In the genomic region with DNA sequence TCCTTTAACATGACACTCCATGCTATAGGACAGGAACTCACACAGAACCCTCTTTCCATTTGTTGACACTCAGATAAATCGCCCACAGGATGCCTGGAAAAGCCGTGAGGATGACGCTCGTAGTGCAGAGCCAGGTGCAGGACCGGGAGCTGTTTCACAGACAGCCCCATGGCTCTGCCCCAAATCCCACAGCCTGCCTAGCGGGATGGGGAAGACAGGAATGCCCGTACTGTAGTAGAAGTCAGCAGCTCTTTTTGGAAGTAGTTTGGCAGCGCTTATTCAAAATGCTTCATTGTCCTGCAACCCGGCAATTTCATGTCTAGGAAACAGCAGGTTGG, we compare ENCODE assay signal across 26 cellular contexts. TPM values are rescaled to one million over a fixed set of nuclear protein-coding genes. Genes with fewer than 3 reads are reported as not detected.
A peak's percentile ranks its signal among the peaks of the same experiment; 100 is the strongest.
DNase-seq lines count a peak whose midpoint lies in the region; ATAC-seq, FAIRE-seq and TF ChIP-seq lines count a peak whose summit lies in the region.
"Had no signal": no experiment of that assay in that cellular context is flagged by ENCODE, and none has a peak within 500 bp of the region (broad histone marks: within the 10 kb centered on the region; RNA-seq: fewer than 3 reads in every experiment).

No MANE protein-coding gene starts in this region.

- TF ChIP-seq CTCF in HepG2 (CRISPR knock-in tag; IDR thresholded peaks at IDR 0.05) (no peak), right lobe of liver (IDR thresholded peaks at IDR 0.05) (no peak)

- H3K9me3 ChIP-seq in HepG2 (ENCODE audit: low read length): peaks cover 17% of the 10 kb centered on the region
- H3K9me3 ChIP-seq in right lobe of liver: no peaks in the 10 kb centered on the region

- CTCF ChIA-PET in HepG2 (lab: Yijun Ruan, JAX; ENCODE audit: low intra/inter-chr PET ratio, low total read pairs): no interaction called here

- 27% methylated on average over 9 of the region's 9 CpGs for WGBS in HepG2 (ENCODE audit: low lambda C conversion rate)
- 52% methylated on average over 5 of the region's 9 CpGs for WGBS in right lobe of liver (ENCODE audit: insufficient coverage, low coverage, low lambda C conversion rate, missing lambda C conversion rate)

- POLR2A ChIA-PET in HepG2 (lab: Yijun Ruan, JAX): no interaction called here

- DNase-seq in HepG2 (ENCODE audit: low spot score) (no peak), right lobe of liver (no peak), NCI-H2227 (lab: John Stamatoyannopoulos, UW; ENCODE audit: unreplicated experiment) (peak; percentile 23), mesenteric fat pad (ENCODE audit: low spot score) (peak; percentile 81), ureter (ENCODE audit: low spot score) (peak; percentile 22), amniotic stem cell (lab: John Stamatoyannopoulos, UW) (no peak), NCI-H446 treated with DMSO at 0.1 percent for 48 hours (lab: John Stamatoyannopoulos, UW) (no peak), NAMALWA (ENCODE audit: low spot score) (no peak)
- DNase-seq: Caco-2; CD4-positive, alpha-beta T cell; Karpas-422; MV-4-11; NCI-H1694; NCI-H2081 treated with DMSO at 0.1 percent for 48 hours; NCI-H510A treated with DMSO at 0.1 percent for 48 hours; NCI-H774; NK-92 treated with Interleukin-12 subunit alpha and Interleukin-12 subunit beta, amount 100 ng/mL, for 24 hours; SIG-M5 had no signal

- no peak overlapping the region for H3K27ac ChIP-seq in HepG2 (ENCODE audit: extremely low read length, insufficient read depth, low read length)
- H3K27ac ChIP-seq in right lobe of liver: no peak overlapping the region
- H3K27ac ChIP-seq: BLaER1, RWPE1 had no signal

- H3K4me3 ChIP-seq in HepG2 (replicated peaks in 1 of 3; ENCODE audit: insufficient read depth in 1 of 3, low read depth in 2 of 3, low read length in 3 of 3): no peak overlapping the region
- H3K4me3 ChIP-seq in right lobe of liver: no peak overlapping the region
- H3K4me3 ChIP-seq: BLaER1, HAP-1 had no signal

- H3K36me3 ChIP-seq in HepG2 (replicated peaks in 1 of 2; ENCODE audit: control insufficient read depth in 1 of 2, insufficient read depth in 2 of 2, low read length in 2 of 2): no peaks in the 10 kb centered on the region
- no peaks in the 10 kb centered on the region for H3K36me3 ChIP-seq in right lobe of liver
- H3K36me3 ChIP-seq: HAP-1 had no signal

- TF ChIP-seq RAD21 in HepG2 (CRISPR knock-in tag; IDR thresholded peaks at IDR 0.05): no peak

- H3K4me1 ChIP-seq in HepG2 (ENCODE audit: insufficient read depth, low read length) (peaks cover 23% of the 10 kb centered on the region), right lobe of liver (no peaks in the 10 kb centered on the region)
- H3K4me1 ChIP-seq: HAP-1 had no signal

- BruUV-seq in HepG2 (replicated peaks; lab: Mats Ljungman, UMichigan): no TSS peak

- no peak overlapping the region for H2AFZ ChIP-seq in HepG2 (ENCODE audit: low read length)

- FAIRE-seq in HepG2 (lab: Jason Lieb, UNC): no peak
- FAIRE-seq: G401.6, GM12892, HTR-8/SVneo had no signal

- H3K4me2 ChIP-seq in HepG2 (ENCODE audit: low read depth, low read length): peak overlapping the region; percentile 39; the same call in 1 of the 2 replicates
- H3K4me2 ChIP-seq: BLaER1 had no signal

- H3K27me3 ChIP-seq in HepG2 (ENCODE audit: control insufficient read depth in 1 of 2, insufficient read depth in 2 of 2, low read length in 2 of 2) (peaks cover 2 to 24% of the 10 kb centered on the region in 2 experiments; a peak in 3 of 5 replicates), right lobe of liver (no peaks in the 10 kb centered on the region)
- H3K27me3 ChIP-seq: BLaER1 had no signal

- no peaks in the 10 kb centered on the region for H3K79me2 ChIP-seq in HepG2 (ENCODE audit: insufficient read depth, low read length)

- TF ChIP-seq POLR2A in HepG2 (IDR thresholded peaks at IDR 0.05; ENCODE audit: insufficient read depth in 1 of 2, low read depth in 2 of 2, low read length in 2 of 2) (no peak), right lobe of liver (IDR thresholded peaks at IDR 0.05) (no peak)

- in situ Hi-C loops in HepG2 (cut with HindIII; ENCODE audit: extremely low pct_ligation_motif_present, low pct_unique_long_range_greater_than_20kb): no loop called here

- no peaks in the 10 kb centered on the region for H4K20me1 ChIP-seq in HepG2 (ENCODE audit: insufficient read depth, low read length)

- no peak overlapping the region for H3K9ac ChIP-seq in HepG2 (ENCODE audit: insufficient read depth, low read depth, low read length)
- H3K9ac ChIP-seq: BLaER1 had no signal

- intact Hi-C loops in HepG2 (cut with micrococcal nuclease; ENCODE audit: unreplicated experiment): no loop called here
- intact Hi-C loops in right lobe of liver (cut with DNase I): no loop called here

- ATAC-seq in HepG2 (no peak; the same call in 2 of the 3 replicates), right lobe of liver (no peak)
- ATAC-seq: SK-N-SH treated with all-trans-retinoic acid at 6 μM for 48 hours had no signal

- TF ChIP-seq EP300 in HepG2 (IDR thresholded peaks at IDR 0.05; ENCODE audit: low read depth in 2 of 2, low read length in 2 of 2) (no peak), HepG2 (CRISPR knock-in tag; IDR thresholded peaks at IDR 0.05; ENCODE audit: borderline replicate concordance) (no peak)

TF ChIP-seq in HepG2, 621 proteins besides CTCF, POLR2A, EP300 and RAD21 (continues in another document):
- TF ChIP-seq MTF2 (CRISPR knock-in tag; IDR thresholded peaks at IDR 0.05; ENCODE audit: borderline replicate concordance): no peak

RNA-seq across cellular contexts. Expression of gene JAG2, which starts 41.6 kb away (rescaled TPM):
- total RNA-seq in HepG2 (2016; rRNA removed; fragmentation: Illumina TruSeq; extraction: Trizol): 0.04 TPM in 1 of 2 replicates, not detected in the other
- total RNA-seq in HepG2 (2016; cell fraction: cytosol; rRNA removed; fragmentation: Illumina TruSeq; extraction: Trizol; ENCODE audit: low read depth): not detected in 2 replicates
- not detected in 2 replicates for total RNA-seq in HepG2 (2016; cell fraction: insoluble cytoplasmic fraction; rRNA removed; fragmentation: Illumina TruSeq; extraction: Trizol)
- not detected in 2 replicates for total RNA-seq in HepG2 (2016; cell fraction: membrane; rRNA removed; fragmentation: Illumina TruSeq; extraction: Trizol)
- not detected in 2 replicates for total RNA-seq in HepG2 (2016; cell fraction: nucleus; rRNA removed; fragmentation: Illumina TruSeq; extraction: Trizol)
- polyA plus RNA-seq in HepG2 (2011; rRNA removed): 0.16 and 0.22 TPM in 2 replicates
- polyA plus RNA-seq in HepG2 (2011; cell fraction: cytosol; rRNA removed): 0.04 and 0.10 TPM in 2 replicates
- 1.3 and 3.3 TPM in 2 replicates for polyA plus RNA-seq in HepG2 (2011; cell fraction: nucleus; rRNA removed)
- 0.16 TPM in 1 of 2 replicates, not detected in the other for polyA plus RNA-seq in HepG2 (2012)
- not detected in 2 replicates for polyA plus RNA-seq in HepG2 (2016; cell fraction: cytosol; fragmentation: Illumina TruSeq; extraction: Trizol; ENCODE audit: low read depth)
- not detected in 2 replicates for polyA plus RNA-seq in HepG2 (2016; cell fraction: insoluble cytoplasmic fraction; fragmentation: Illumina TruSeq; extraction: Trizol; ENCODE audit: low read depth)
- polyA plus RNA-seq in HepG2 (2016; cell fraction: membrane; fragmentation: Illumina TruSeq; extraction: Trizol; ENCODE audit: low read depth): not detected in 2 replicates
- not detected in 2 replicates for polyA plus RNA-seq in HepG2 (2016; cell fraction: nucleus; fragmentation: Illumina TruSeq; extraction: Trizol; ENCODE audit: insufficient read depth, low read depth)
- polyA minus RNA-seq in HepG2 (2011; rRNA and poly(A)+ RNA removed; ENCODE audit: low replicate concordance): 0.36 and 6.6 TPM in 2 replicates
- 0.44 TPM in 1 of 2 replicates, not detected in the other for polyA minus RNA-seq in HepG2 (2011; cell fraction: cytosol; rRNA and poly(A)+ RNA removed)
- 0.13 TPM in 1 of 2 replicates, not detected in the other for polyA minus RNA-seq in HepG2 (2011; cell fraction: nucleus; rRNA and poly(A)+ RNA removed)
- total RNA-seq in right lobe of liver: 1 to 10 TPM; 1.1 to 3.5 (median 1.2) TPM
- 25.1 TPM for total RNA-seq in mesenteric fat pad
- total RNA-seq in ureter: 42.2 TPM
- polyA plus RNA-seq: IgD-negative memory B cell had no signal

RNA-seq across cellular contexts. Expression of gene NUDT14, which starts 54.2 kb away (rescaled TPM):
- 4.0 and 5.8 TPM in 2 replicates for total RNA-seq in HepG2 (2016; rRNA removed; fragmentation: Illumina TruSeq; extraction: Trizol)
- 9.0 and 9.9 TPM in 2 replicates for total RNA-seq in HepG2 (2016; cell fraction: cytosol; rRNA removed; fragmentation: Illumina TruSeq; extraction: Trizol; ENCODE audit: low read depth)
- total RNA-seq in HepG2 (2016; cell fraction: insoluble cytoplasmic fraction; rRNA removed; fragmentation: Illumina TruSeq; extraction: Trizol): 4.4 and 5.8 TPM in 2 replicates
- total RNA-seq in HepG2 (2016; cell fraction: membrane; rRNA removed; fragmentation: Illumina TruSeq; extraction: Trizol): 7.1 and 10.6 TPM in 2 replicates
- total RNA-seq in HepG2 (2016; cell fraction: nucleus; rRNA removed; fragmentation: Illumina TruSeq; extraction: Trizol): 2.4 and 2.7 TPM in 2 replicates
- polyA plus RNA-seq in HepG2 (2011; rRNA removed): 6.1 and 6.7 TPM in 2 replicates
- 5.7 and 9.2 TPM in 2 replicates for polyA plus RNA-seq in HepG2 (2011; cell fraction: cytosol; rRNA removed)
- 5.6 and 6.5 TPM in 2 replicates for polyA plus RNA-seq in HepG2 (2011; cell fraction: nucleus; rRNA removed)
- 4.5 and 5.4 TPM in 2 replicates for polyA plus RNA-seq in HepG2 (2012)
- polyA plus RNA-seq in HepG2 (2016; cell fraction: cytosol; fragmentation: Illumina TruSeq; extraction: Trizol; ENCODE audit: low read depth): 11.3 and 13.8 TPM in 2 replicates
- polyA plus RNA-seq in HepG2 (2016; cell fraction: insoluble cytoplasmic fraction; fragmentation: Illumina TruSeq; extraction: Trizol; ENCODE audit: low read depth): 4.0 and 5.1 TPM in 2 replicates
- 7.8 and 10.1 TPM in 2 replicates for polyA plus RNA-seq in HepG2 (2016; cell fraction: membrane; fragmentation: Illumina TruSeq; extraction: Trizol; ENCODE audit: low read depth)
- polyA plus RNA-seq in HepG2 (2016; cell fraction: nucleus; fragmentation: Illumina TruSeq; extraction: Trizol; ENCODE audit: insufficient read depth, low read depth): 5.5 and 5.6 TPM in 2 replicates
- polyA minus RNA-seq in HepG2 (2011; rRNA and poly(A)+ RNA removed; ENCODE audit: low replicate concordance): 3.5 and 4.3 TPM in 2 replicates
- 1.3 and 3.4 TPM in 2 replicates for polyA minus RNA-seq in HepG2 (2011; cell fraction: cytosol; rRNA and poly(A)+ RNA removed)
- polyA minus RNA-seq in HepG2 (2011; cell fraction: nucleus; rRNA and poly(A)+ RNA removed): 1.3 and 1.9 TPM in 2 replicates
- 10 to 100 TPM in 5 of 6 experiments, 1 to 10 TPM in 1; 9.0 to 27.4 (median 11.4) TPM for total RNA-seq in right lobe of liver
- total RNA-seq in mesenteric fat pad: 28.3 TPM
- 42.4 TPM for total RNA-seq in ureter

Comparison
In these comparisons a context has a peak if more than half of its experiments do, and no peak if none do; other contexts are left out.
1. DNase-seq: peak in NCI-H2227 (single experiment), mesenteric fat pad (single experiment) and ureter (single experiment); none in HepG2 (single experiment), right lobe of liver (0 of 3), amniotic stem cell (single experiment), NCI-H446 treated with DMSO at 0.1 percent for 48 hours (single experiment) and NAMALWA (single experiment).